In the genomic region with DNA sequence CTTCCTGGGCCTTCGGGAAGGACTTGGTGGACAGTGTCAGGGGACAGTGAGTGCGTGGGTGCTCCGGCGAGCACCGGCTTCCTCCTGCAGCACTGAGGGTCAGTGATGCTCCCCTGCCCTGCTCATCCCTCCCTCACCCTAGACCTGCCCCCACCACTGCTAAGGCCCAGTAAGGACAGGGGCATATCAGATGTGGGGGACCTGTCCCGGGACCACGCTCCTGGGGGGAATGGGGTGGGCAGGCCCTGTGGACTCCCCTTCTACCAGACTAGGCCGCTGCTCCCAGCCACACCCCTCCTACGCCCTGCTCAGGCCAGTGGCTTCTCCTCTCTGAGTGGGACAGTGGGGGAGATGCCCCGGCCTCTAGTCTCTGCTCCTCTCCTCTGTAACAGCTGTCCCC, we compare ENCODE assay signal across 22 cellular contexts. TPM values are rescaled to one million over a fixed set of nuclear protein-coding genes. Genes with fewer than 3 reads are reported as not detected.
"Had no signal": no experiment of that assay in that cellular context is flagged by ENCODE, and none has a peak within 500 bp of the region (broad histone marks: within the 10 kb centered on the region; RNA-seq: fewer than 3 reads in every experiment).

No MANE protein-coding gene starts in this region.

- H3K9me3 Mint-ChIP-seq: activated CD4-positive, alpha-beta memory T cell treated with anti-CD3 and anti-CD28 coated beads for 36 hours; activated CD4-positive, alpha-beta T cell treated with anti-CD3 and anti-CD28 coated beads, Interleukin-2, amount 10 ng/mL, durations not matched to agents 7 days and 5 days; activated T-helper 1 cell treated with anti-CD3 and anti-CD28 coated beads, Interleukin-12 subunit alpha, Interleukin-12 subunit beta, Interleukin-2, Interleukin-4 antibody, amounts not matched to agents 30 ng/mL and 10 ng/mL and 1 ng/mL, durations not matched to agents 14 hours and 24 hours and 36 hours; WTC11 had no signal

- H3K9me3 ChIP-seq: ascending aorta, body of pancreas had no signal

- ATAC-seq: body of pancreas, PC-3, T-helper 17 cell, WTC11 had no signal

- H3K4me3 Mint-ChIP-seq: activated CD4-positive, alpha-beta memory T cell treated with anti-CD3 and anti-CD28 coated beads for 36 hours; activated CD4-positive, alpha-beta T cell treated with anti-CD3 and anti-CD28 coated beads, Interleukin-2, amount 10 ng/mL, durations not matched to agents 7 days and 5 days; T-helper 17 cell; WTC11 had no signal

- H3K27me3 Mint-ChIP-seq: activated CD4-positive, alpha-beta memory T cell treated with anti-CD3 and anti-CD28 coated beads for 36 hours; activated CD4-positive, alpha-beta T cell treated with anti-CD3 and anti-CD28 coated beads, Interleukin-2, amount 10 ng/mL, durations not matched to agents 7 days and 5 days; T-helper 17 cell had no signal

- H3K27me3 ChIP-seq: ascending aorta, body of pancreas had no signal

- H3K27ac Mint-ChIP-seq: activated CD4-positive, alpha-beta memory T cell treated with anti-CD3 and anti-CD28 coated beads for 36 hours; activated CD4-positive, alpha-beta T cell treated with anti-CD3 and anti-CD28 coated beads, Interleukin-2, amount 10 ng/mL, durations not matched to agents 7 days and 5 days; activated T-helper 1 cell treated with anti-CD3 and anti-CD28 coated beads, Interleukin-12 subunit alpha, Interleukin-12 subunit beta, Interleukin-2, Interleukin-4 antibody, amounts not matched to agents 30 ng/mL and 10 ng/mL and 1 ng/mL, durations not matched to agents 14 hours and 24 hours and 36 hours; WTC11 had no signal

- H3K27ac ChIP-seq: ascending aorta, body of pancreas had no signal

- DNase-seq: activated CD4-positive, alpha-beta memory T cell treated with anti-CD3 and anti-CD28 coated beads for 36 hours; activated CD4-positive, alpha-beta T cell treated with anti-CD3 and anti-CD28 coated beads, Interleukin-2, amount 10 ng/mL, durations not matched to agents 7 days and 5 days; activated CD4-positive, CD25-positive, alpha-beta regulatory T cell treated with anti-CD3 and anti-CD28 coated beads, Interleukin-2, amount 50 U/mL, for 72 hours; activated CD8-positive, alpha-beta memory T cell treated with anti-CD3 and anti-CD28 coated beads, Interleukin-2, amount 50 U/mL, for 4 hours; activated effector memory CD4-positive, alpha-beta T cell treated with Interleukin-2 at 50 U/mL for 16 hours; activated naive CD4-positive, alpha-beta T cell treated with Interleukin-2 at 50 U/mL for 16 hours; amniotic stem cell; body of pancreas; central memory CD4-positive, alpha-beta T cell; NCI-H1105; NCI-H1436; NCI-H1694 treated with DMSO at 0.1 percent for 48 hours; NCI-H2081; NCI-H524; PC-3; SHP77 treated with DMSO at 0.1 percent for 48 hours; T-helper 17 cell; T-helper 9 cell had no signal

- H3K4me3 ChIP-seq: ascending aorta, body of pancreas had no signal

- H3K36me3 Mint-ChIP-seq: WTC11 had no signal

RNA-seq across cellular contexts. Expression of a gene that starts 43.3 kb away (rescaled TPM):
- total RNA-seq: activated CD4-positive, alpha-beta memory T cell treated with anti-CD3 and anti-CD28 coated beads for 36 hours; activated CD4-positive, alpha-beta T cell treated with anti-CD3 and anti-CD28 coated beads, Interleukin-2, amount 10 ng/mL, durations not matched to agents 7 days and 5 days; activated T-helper 1 cell treated with anti-CD3 and anti-CD28 coated beads, Interleukin-12 subunit alpha, Interleukin-12 subunit beta, Interleukin-2, Interleukin-4 antibody, amounts not matched to agents 30 ng/mL and 10 ng/mL and 1 ng/mL, durations not matched to agents 14 hours and 24 hours and 36 hours; ascending aorta; body of pancreas; bronchial epithelial cell; PC-3; T-helper 17 cell had no signal
